ENCODE assay signal across 1 cellular context in the genomic region with DNA sequence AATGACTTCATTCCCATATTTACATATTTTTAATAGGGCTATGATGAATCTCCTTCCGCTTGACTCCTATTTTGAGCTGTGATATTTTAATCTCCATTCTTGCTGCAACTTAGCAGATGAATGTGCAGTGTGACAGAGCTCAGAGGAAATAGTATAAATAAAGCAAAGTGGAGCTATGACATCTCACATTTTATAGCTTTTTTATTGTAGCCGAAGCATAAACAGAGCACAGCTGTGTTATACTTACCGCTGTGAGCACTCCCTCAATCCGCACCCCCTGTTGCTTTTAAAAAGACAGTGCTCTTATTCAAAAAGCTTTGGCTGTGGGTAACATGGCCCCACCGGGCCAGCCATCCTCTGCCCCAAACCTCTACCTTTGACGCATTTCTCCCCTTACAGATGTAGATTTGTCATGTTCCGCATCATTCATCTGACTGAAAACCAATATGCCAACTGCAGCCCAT.
TF ChIP-seq lines count a peak whose summit lies in the region.

No MANE protein-coding gene starts in this region.

TF ChIP-seq in GM23338, 12 proteins besides CTCF, POLR2A, EP300 and RAD21 (continued from another document):
- TF ChIP-seq EZH2phosphoT487 (IDR thresholded peaks at IDR 0.05; ENCODE audit: unreplicated experiment) (no peak), STAT1 (IDR thresholded peaks at IDR 0.05; ENCODE audit: unreplicated experiment) (no peak), ZNF331 (CRISPR knock-in tag; IDR thresholded peaks at IDR 0.05; ENCODE audit: low read depth) (no peak), NANOG (IDR thresholded peaks at IDR 0.05; ENCODE audit: borderline replicate concordance) (no peak)
